Comparison of ENCODE assay signal across 1 cellular context in genomic region chr15:48856947-48857346, GRCh38.
TF ChIP-seq lines count a peak whose summit lies in the region.

No MANE protein-coding gene starts in this region.

TF ChIP-seq in H1, 55 proteins besides CTCF, POLR2A, EP300 and RAD21:
- no peak for TF ChIP-seq TBP (IDR thresholded peaks at IDR 0.05; ENCODE audit: low read depth, low read length)
- TF ChIP-seq TAF7 (optimal IDR thresholded peaks at IDR 0.05; ENCODE audit: borderline replicate concordance, low read depth, low read length), result no peak
- no peak for TF ChIP-seq SP2 (IDR thresholded peaks at IDR 0.05; ENCODE audit: low read length)
- peak; percentile 63; the same call in 1 of the 2 replicates for TF ChIP-seq SP1 (IDR thresholded peaks at IDR 0.05; ENCODE audit: low read depth, low read length)
